ENCODE assay signal across 24 cellular contexts in genomic region chr1:79588719-79589118, GRCh38.
"Had no signal": no experiment of that assay in that cellular context is flagged by ENCODE, and none has a peak within 500 bp of the region (broad histone marks: within the 10 kb centered on the region; RNA-seq: fewer than 3 reads in every experiment).

No MANE protein-coding gene starts in this region.

- H3K4me2 ChIP-seq: smooth muscle cell had no signal

- H3K9me3 ChIP-seq: breast epithelium, esophagus muscularis mucosa, heart right ventricle, right atrium auricular region, thyroid gland, upper lobe of right lung had no signal

- H3K27me3 ChIP-seq: breast epithelium, esophagus muscularis mucosa, heart right ventricle, right atrium auricular region, stomach, thyroid gland, upper lobe of right lung had no signal

- DNase-seq: activated CD4-positive, alpha-beta T cell treated with anti-CD3 and anti-CD28 coated beads for 36 hours; activated CD4-positive, CD25-positive, alpha-beta regulatory T cell; activated CD8-positive, alpha-beta memory T cell treated with anti-CD3 and anti-CD28 coated beads, Interleukin-2, amount 10 ng/mL, durations not matched to agents 7 days and 5 days; activated CD8-positive, alpha-beta T cell treated with anti-CD3 and anti-CD28 coated beads, Interleukin-2, amount 10 ng/mL, durations not matched to agents 7 days and 5 days; activated naive CD4-positive, alpha-beta T cell; activated T-cell treated with anti-CD3 and anti-CD28 coated beads for 4 hours; activated T-cell treated with anti-CD3 and anti-CD28 coated beads, Interleukin-2, amount 50 U/mL, for 72 hours; central memory CD4-positive, alpha-beta T cell; foreskin melanocyte; heart right ventricle; left cardiac atrium; left ventricle myocardium superior; naive thymus-derived CD8-positive, alpha-beta T cell; stimulated activated CD4-positive, alpha-beta T cell treated with anti-CD3 and anti-CD28 coated beads, Interleukin-15, amount 100 ng/mL, for 24 hours; stimulated activated CD4-positive, alpha-beta T cell treated with anti-CD3 and anti-CD28 coated beads, Interleukin-2, amount 100 ng/mL, for 24 hours; stimulated activated naive B cell treated with anti-CD40 and anti-IgM and Interleukin-4, amounts not matched to agents 10 μg/mL and 1 μg/mL and 100 μg/mL, for 72 hours; stomach; thyroid gland; upper lobe of right lung had no signal

- H3K4me1 ChIP-seq: breast epithelium, heart right ventricle, right atrium auricular region, stomach, thyroid gland, upper lobe of right lung had no signal

- H3K36me3 ChIP-seq: breast epithelium, esophagus muscularis mucosa, heart right ventricle, right atrium auricular region, stomach, thyroid gland, upper lobe of right lung had no signal

- H3K27ac ChIP-seq: breast epithelium, esophagus muscularis mucosa, heart right ventricle, right atrium auricular region, stomach, thyroid gland, upper lobe of right lung had no signal

- ATAC-seq: activated CD4-positive, alpha-beta T cell treated with anti-CD3 and anti-CD28 coated beads for 36 hours; activated CD8-positive, alpha-beta memory T cell treated with anti-CD3 and anti-CD28 coated beads, Interleukin-2, amount 10 ng/mL, durations not matched to agents 7 days and 5 days; activated CD8-positive, alpha-beta T cell treated with anti-CD3 and anti-CD28 coated beads, Interleukin-2, amount 10 ng/mL, durations not matched to agents 7 days and 5 days; activated naive CD4-positive, alpha-beta T cell treated with anti-CD3 and anti-CD28 coated beads, Interleukin-2, amount 50 U/mL, for 72 hours; activated T-cell treated with anti-CD3 and anti-CD28 coated beads, Interleukin-2, amount 50 U/mL, for 72 hours; heart right ventricle; left cardiac atrium; left ventricle myocardium superior; naive thymus-derived CD8-positive, alpha-beta T cell; stimulated activated naive B cell treated with anti-CD40 and anti-IgM and Interleukin-4, amounts not matched to agents 10 μg/mL and 1 μg/mL and 100 μg/mL, for 72 hours; upper lobe of right lung had no signal

- H3K4me3 ChIP-seq: breast epithelium, esophagus muscularis mucosa, heart right ventricle, right atrium auricular region, smooth muscle cell, stomach, thyroid gland, upper lobe of right lung had no signal
